In the genomic region with DNA sequence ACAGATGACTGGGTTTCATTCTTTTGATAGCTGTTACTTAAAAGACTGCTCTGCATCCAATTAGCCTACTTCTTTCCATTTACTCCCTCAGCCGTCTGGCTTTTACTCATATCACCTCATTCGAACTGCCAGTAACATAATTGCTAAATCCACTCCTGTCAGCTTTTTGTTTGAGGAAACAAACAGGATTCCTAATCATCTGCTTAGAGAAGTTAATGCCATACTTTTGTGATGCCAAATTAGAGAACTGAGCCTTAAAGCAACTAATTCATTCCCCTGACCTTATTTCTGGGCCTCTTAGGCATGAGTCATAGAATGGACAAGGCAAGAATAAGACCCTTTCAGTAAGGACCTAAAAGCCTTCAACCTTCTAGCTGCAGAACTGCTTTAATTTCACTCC, we compare ENCODE assay signal across 21 cellular contexts. TPM values are rescaled to one million over a fixed set of nuclear protein-coding genes. Genes with fewer than 3 reads are reported as not detected.
DNase-seq lines count a peak whose midpoint lies in the region; ATAC-seq and TF ChIP-seq lines count a peak whose summit lies in the region.
"Had no signal": no experiment of that assay in that cellular context is flagged by ENCODE, and none has a peak within 500 bp of the region (broad histone marks: within the 10 kb centered on the region; RNA-seq: fewer than 3 reads in every experiment).

No MANE protein-coding gene starts in this region.

- no peak for ATAC-seq in stimulated activated effector memory CD8-positive, alpha-beta T cell treated with anti-CD3 and anti-CD28 coated beads, Interleukin-12 subunit alpha, Interleukin-12 subunit beta, amount 100 ng/mL, for 72 hours
- ATAC-seq: esophagus mucosa, gastroesophageal sphincter had no signal

- intact Hi-C loops in activated naive CD4-positive, alpha-beta T cell treated with anti-CD3 and anti-CD28 coated beads for 36 hours (cut with micrococcal nuclease): loop anchor here (5.0 to 10.0 kb wide), 2 partner anchors 197 to 1255 kb away; a partner anchor contains a TSS

- no peak overlapping the region for H3K4me3 Mint-ChIP-seq in activated naive CD4-positive, alpha-beta T cell treated with anti-CD3 and anti-CD28 coated beads for 36 hours
- no peak overlapping the region for H3K4me3 Mint-ChIP-seq in activated naive CD4-positive, alpha-beta T cell treated with anti-CD3 and anti-CD28 coated beads, Interleukin-2, amount 10 ng/mL, durations not matched to agents 7 days and 5 days
- peak overlapping the region; percentile 45 for H3K4me3 Mint-ChIP-seq in glutamatergic neuron (ENCODE audit: unreplicated experiment)
- H3K4me3 Mint-ChIP-seq in stimulated activated effector memory CD8-positive, alpha-beta T cell treated with anti-CD3 and anti-CD28 coated beads, Interleukin-12 subunit alpha, Interleukin-12 subunit beta, amount 100 ng/mL, for 72 hours: no peak overlapping the region

- H3K9me3 Mint-ChIP-seq in activated naive CD4-positive, alpha-beta T cell treated with anti-CD3 and anti-CD28 coated beads for 36 hours: no peaks in the 10 kb centered on the region
- H3K9me3 Mint-ChIP-seq in activated naive CD4-positive, alpha-beta T cell treated with anti-CD3 and anti-CD28 coated beads, Interleukin-2, amount 10 ng/mL, durations not matched to agents 7 days and 5 days: no peaks in the 10 kb centered on the region
- peaks cover 7% of the 10 kb centered on the region for H3K9me3 Mint-ChIP-seq in glutamatergic neuron (ENCODE audit: unreplicated experiment)
- H3K9me3 Mint-ChIP-seq in stimulated activated effector memory CD8-positive, alpha-beta T cell treated with anti-CD3 and anti-CD28 coated beads, Interleukin-12 subunit alpha, Interleukin-12 subunit beta, amount 100 ng/mL, for 72 hours: no peaks in the 10 kb centered on the region

- no peak for DNase-seq in activated naive CD4-positive, alpha-beta T cell treated with anti-CD3 and anti-CD28 coated beads for 36 hours
- no peak for DNase-seq in activated naive CD4-positive, alpha-beta T cell treated with anti-CD3 and anti-CD28 coated beads, Interleukin-2, amount 10 ng/mL, durations not matched to agents 7 days and 5 days
- peak; percentile 20 for DNase-seq in NCI-H82 treated with DMSO at 0.1 percent for 48 hours (lab: John Stamatoyannopoulos, UW; ENCODE audit: unreplicated experiment)
- DNase-seq in glutamatergic neuron: no peak
- DNase-seq in stimulated activated effector memory CD8-positive, alpha-beta T cell treated with anti-CD3 and anti-CD28 coated beads, Interleukin-12 subunit alpha, Interleukin-12 subunit beta, amount 100 ng/mL, for 72 hours (ENCODE audit: low spot score in 2 of 2): no peak
- no peak for DNase-seq in COR-L47 (lab: John Stamatoyannopoulos, UW)
- DNase-seq in NCI-H1417 treated with DMSO at 0.1 percent for 48 hours (lab: John Stamatoyannopoulos, UW): no peak
- DNase-seq in DMS153 treated with DMSO at 0.1 percent for 48 hours (lab: John Stamatoyannopoulos, UW; ENCODE audit: unreplicated experiment): no peak
- DNase-seq: activated CD4-positive, alpha-beta T cell treated with anti-CD3 and anti-CD28 coated beads, Interleukin-2, amount 50 U/mL, for 4 hours; amniotic stem cell; Calu3; central memory CD4-positive, alpha-beta T cell; H7; mesenchymal stem cell; NCI-H1436 treated with DMSO at 0.1 percent for 48 hours; NCI-H69; OCI-M1; Right ventricle myocardium superior; SW 1271 had no signal

- H3K27ac Mint-ChIP-seq in activated naive CD4-positive, alpha-beta T cell treated with anti-CD3 and anti-CD28 coated beads for 36 hours: peak overlapping the region; percentile 7
- no peak overlapping the region for H3K27ac Mint-ChIP-seq in activated naive CD4-positive, alpha-beta T cell treated with anti-CD3 and anti-CD28 coated beads, Interleukin-2, amount 10 ng/mL, durations not matched to agents 7 days and 5 days
- no peak overlapping the region for H3K27ac Mint-ChIP-seq in glutamatergic neuron (ENCODE audit: unreplicated experiment)
- H3K27ac Mint-ChIP-seq in stimulated activated effector memory CD8-positive, alpha-beta T cell treated with anti-CD3 and anti-CD28 coated beads, Interleukin-12 subunit alpha, Interleukin-12 subunit beta, amount 100 ng/mL, for 72 hours: peak overlapping the region; percentile 48

- CTCF ChIA-PET in activated naive CD4-positive, alpha-beta T cell treated with anti-CD3 and anti-CD28 coated beads for 36 hours (lab: Charles Lee): no interaction called here
- CTCF ChIA-PET in activated naive CD4-positive, alpha-beta T cell treated with anti-CD3 and anti-CD28 coated beads, Interleukin-2, amount 10 ng/mL, durations not matched to agents 7 days and 5 days (lab: Charles Lee): no interaction called here

- no peaks in the 10 kb centered on the region for H3K27me3 Mint-ChIP-seq in activated naive CD4-positive, alpha-beta T cell treated with anti-CD3 and anti-CD28 coated beads for 36 hours (ENCODE audit: low read depth)
- H3K27me3 Mint-ChIP-seq in activated naive CD4-positive, alpha-beta T cell treated with anti-CD3 and anti-CD28 coated beads, Interleukin-2, amount 10 ng/mL, durations not matched to agents 7 days and 5 days: no peaks in the 10 kb centered on the region
- H3K27me3 Mint-ChIP-seq in glutamatergic neuron (ENCODE audit: unreplicated experiment): peaks cover 9% of the 10 kb centered on the region

- H3K4me1 Mint-ChIP-seq in activated naive CD4-positive, alpha-beta T cell treated with anti-CD3 and anti-CD28 coated beads for 36 hours (ENCODE audit: low read depth): peaks cover 31% of the 10 kb centered on the region
- peaks cover 36% of the 10 kb centered on the region for H3K4me1 Mint-ChIP-seq in activated naive CD4-positive, alpha-beta T cell treated with anti-CD3 and anti-CD28 coated beads, Interleukin-2, amount 10 ng/mL, durations not matched to agents 7 days and 5 days
- H3K4me1 Mint-ChIP-seq in glutamatergic neuron (ENCODE audit: low read depth, unreplicated experiment): peaks cover 5% of the 10 kb centered on the region
- peaks cover 30% of the 10 kb centered on the region for H3K4me1 Mint-ChIP-seq in stimulated activated effector memory CD8-positive, alpha-beta T cell treated with anti-CD3 and anti-CD28 coated beads, Interleukin-12 subunit alpha, Interleukin-12 subunit beta, amount 100 ng/mL, for 72 hours

- H3K36me3 Mint-ChIP-seq in activated naive CD4-positive, alpha-beta T cell treated with anti-CD3 and anti-CD28 coated beads for 36 hours (ENCODE audit: low read depth): peaks cover 60% of the 10 kb centered on the region
- peaks cover 62% of the 10 kb centered on the region for H3K36me3 Mint-ChIP-seq in activated naive CD4-positive, alpha-beta T cell treated with anti-CD3 and anti-CD28 coated beads, Interleukin-2, amount 10 ng/mL, durations not matched to agents 7 days and 5 days
- no peaks in the 10 kb centered on the region for H3K36me3 Mint-ChIP-seq in glutamatergic neuron (ENCODE audit: unreplicated experiment)
- peaks cover 66% of the 10 kb centered on the region for H3K36me3 Mint-ChIP-seq in stimulated activated effector memory CD8-positive, alpha-beta T cell treated with anti-CD3 and anti-CD28 coated beads, Interleukin-12 subunit alpha, Interleukin-12 subunit beta, amount 100 ng/mL, for 72 hours

- no peak for TF ChIP-seq CTCF in glutamatergic neuron (IDR thresholded peaks at IDR 0.05; ENCODE audit: partially characterized antibody, unreplicated experiment)

RNA-seq across cellular contexts. Expression of a gene that starts 2.9 kb away (rescaled TPM):
- 100 to 1,000 TPM; 149 to 152 TPM for total RNA-seq in activated naive CD4-positive, alpha-beta T cell treated with anti-CD3 and anti-CD28 coated beads for 36 hours
- total RNA-seq in glutamatergic neuron (ENCODE audit: unreplicated experiment): 80.3 TPM

RNA-seq across cellular contexts. Expression of a gene that starts 45.9 kb away (rescaled TPM):
- total RNA-seq in activated naive CD4-positive, alpha-beta T cell treated with anti-CD3 and anti-CD28 coated beads for 36 hours: 1 to 10 TPM in 1 of 2 experiments, under 1 TPM in 1; 0.40 to 1.1 TPM
- total RNA-seq in glutamatergic neuron (ENCODE audit: unreplicated experiment): 1.7 TPM

Comparison
In these comparisons a context has a peak if more than half of its experiments do, and no peak if none do; other contexts are left out.
1. H3K27ac Mint-ChIP-seq: peak in activated naive CD4-positive, alpha-beta T cell treated with anti-CD3 and anti-CD28 coated beads for 36 hours (single experiment) and stimulated activated effector memory CD8-positive, alpha-beta T cell treated with anti-CD3 and anti-CD28 coated beads, Interleukin-12 subunit alpha, Interleukin-12 subunit beta, amount 100 ng/mL, for 72 hours (single experiment); none in activated naive CD4-positive, alpha-beta T cell treated with anti-CD3 and anti-CD28 coated beads, Interleukin-2, amount 10 ng/mL, durations not matched to agents 7 days and 5 days (single experiment) and glutamatergic neuron (single experiment).